16 cellular contexts compared by ENCODE assay signal in genomic region chr1:107153033-107153432, GRCh38. TPM values are rescaled to one million over a fixed set of nuclear protein-coding genes. Genes with fewer than 3 reads are reported as not detected.
DNase-seq lines count a peak whose midpoint lies in the region; ATAC-seq and TF ChIP-seq lines count a peak whose summit lies in the region.
"Had no signal": no experiment of that assay in that cellular context is flagged by ENCODE, and none has a peak within 500 bp of the region (broad histone marks: within the 10 kb centered on the region; RNA-seq: fewer than 3 reads in every experiment).

No MANE protein-coding gene starts in this region.

- H3K9me3 ChIP-seq in neural cell (ENCODE audit: low read length): no peaks in the 10 kb centered on the region
- H3K9me3 ChIP-seq: psoas muscle had no signal

- H3K9ac ChIP-seq in neural cell (ENCODE audit: low read length): no peak overlapping the region

- H3K9me2 ChIP-seq in neural cell (ENCODE audit: insufficient read depth, low read length): no peaks in the 10 kb centered on the region

- no peaks in the 10 kb centered on the region for H3K4me1 Mint-ChIP-seq in effector memory CD8-positive, alpha-beta T cell (ENCODE audit: low read depth in 2 of 2)
- H3K4me1 Mint-ChIP-seq: activated naive CD8-positive, alpha-beta T cell treated with anti-CD3 and anti-CD28 coated beads, Interleukin-2, amount 10 ng/mL, durations not matched to agents 7 days and 5 days; stimulated activated naive CD8-positive, alpha-beta T cell treated with anti-CD3 and anti-CD28 coated beads, Interleukin-15, amount 100 ng/mL, for 72 hours had no signal

- no peak overlapping the region for H2AFZ ChIP-seq in neural cell (ENCODE audit: low read depth, low read length)

- no peaks in the 10 kb centered on the region for H3K36me3 ChIP-seq in neural cell (ENCODE audit: insufficient read depth, low read length)

- H3K36me3 Mint-ChIP-seq in effector memory CD8-positive, alpha-beta T cell (ENCODE audit: insufficient read depth): no peaks in the 10 kb centered on the region
- H3K36me3 Mint-ChIP-seq: activated CD4-positive, alpha-beta memory T cell treated with anti-CD3 and anti-CD28 coated beads for 36 hours; activated naive CD8-positive, alpha-beta T cell treated with anti-CD3 and anti-CD28 coated beads, Interleukin-2, amount 10 ng/mL, durations not matched to agents 7 days and 5 days had no signal

- H3K27ac ChIP-seq in RWPE1 (no peak overlapping the region), neural cell (ENCODE audit: low read length) (no peak overlapping the region)
- H3K27ac ChIP-seq: psoas muscle had no signal

- no peaks in the 10 kb centered on the region for H4K20me1 ChIP-seq in neural cell (ENCODE audit: insufficient read depth)

- POLR2A ChIA-PET in RWPE1 (lab: Yijun Ruan, JAX; ENCODE audit: low non-redundant PET): no interaction called here

- TF ChIP-seq RAD21 in neural cell (conservative IDR thresholded peaks at IDR 0.05): peak; percentile 49

- peaks cover 13 to 17% of the 10 kb centered on the region in 2 donors for H3K27me3 Mint-ChIP-seq in effector memory CD8-positive, alpha-beta T cell

- TF ChIP-seq EP300 in neural cell (conservative IDR thresholded peaks at IDR 0.05; ENCODE audit: poor library complexity, severe bottlenecking): no peak

- H3K4me3 Mint-ChIP-seq in effector memory CD8-positive, alpha-beta T cell: no peak overlapping the region
- H3K4me3 Mint-ChIP-seq: activated CD4-positive, alpha-beta memory T cell treated with anti-CD3 and anti-CD28 coated beads for 36 hours; activated naive CD8-positive, alpha-beta T cell treated with anti-CD3 and anti-CD28 coated beads, Interleukin-2, amount 10 ng/mL, durations not matched to agents 7 days and 5 days; stimulated activated naive CD8-positive, alpha-beta T cell treated with anti-CD3 and anti-CD28 coated beads, Interleukin-15, amount 100 ng/mL, for 72 hours had no signal

- no peak overlapping the region for H3K4me3 ChIP-seq in neural cell (ENCODE audit: low read length)
- H3K4me3 ChIP-seq: psoas muscle had no signal

- DNase-seq in NCI-H748 (lab: John Stamatoyannopoulos, UW; ENCODE audit: unreplicated experiment): peak; percentile 51
- DNase-seq in NCI-H748 treated with DMSO at 0.1 percent for 48 hours (lab: John Stamatoyannopoulos, UW): no peak
- peak; percentile 21 for DNase-seq in KBM-7
- peak; percentile 57 for DNase-seq in RWPE1 (ENCODE audit: low spot score)
- no peak for DNase-seq in effector memory CD8-positive, alpha-beta T cell
- DNase-seq in dermis blood vessel endothelial cell: no peak
- DNase-seq in activated CD8-positive, alpha-beta memory T cell treated with anti-CD3 and anti-CD28 coated beads for 24 hours: no peak
- DNase-seq: activated CD4-positive, alpha-beta memory T cell treated with anti-CD3 and anti-CD28 coated beads for 36 hours; activated naive CD8-positive, alpha-beta T cell treated with anti-CD3 and anti-CD28 coated beads, Interleukin-2, amount 10 ng/mL, durations not matched to agents 7 days and 5 days; hippocampal formation; NCI-H1436 treated with DMSO at 0.1 percent for 48 hours; psoas muscle; stimulated activated CD4-positive, alpha-beta T cell treated with anti-CD3 and anti-CD28 coated beads, Interleukin-4, amount 100 ng/mL, for 1 hour; stimulated activated naive CD8-positive, alpha-beta T cell treated with anti-CD3 and anti-CD28 coated beads, Interleukin-15, amount 100 ng/mL, for 72 hours had no signal

- H3K27me3 ChIP-seq in neural cell (ENCODE audit: insufficient read depth, low read depth, low read length): no peaks in the 10 kb centered on the region

- no peaks in the 10 kb centered on the region for H3F3A ChIP-seq in neural cell (ENCODE audit: insufficient read depth, low read length, poor library complexity, severe bottlenecking)

- H3K79me2 ChIP-seq in neural cell (replicated peaks; ENCODE audit: insufficient read depth, low read length): no peaks in the 10 kb centered on the region

- no peak overlapping the region for H3K27ac Mint-ChIP-seq in effector memory CD8-positive, alpha-beta T cell
- H3K27ac Mint-ChIP-seq: activated CD4-positive, alpha-beta memory T cell treated with anti-CD3 and anti-CD28 coated beads for 36 hours; activated naive CD8-positive, alpha-beta T cell treated with anti-CD3 and anti-CD28 coated beads, Interleukin-2, amount 10 ng/mL, durations not matched to agents 7 days and 5 days had no signal

- TF ChIP-seq CTCF in RWPE1 (conservative IDR thresholded peaks at IDR 0.05; ENCODE audit: low read depth) (no peak), neural cell (IDR thresholded peaks at IDR 0.05; ENCODE audit: poor library complexity, severe bottlenecking) (peak; percentile 47)

- in situ Hi-C loops in KBM-7 (cut with MboI; ENCODE audit: low pct_unique_long_range_greater_than_20kb, low sequenced_read_pairs): no loop called here

- H3K9me3 Mint-ChIP-seq in effector memory CD8-positive, alpha-beta T cell: peaks cover 0 to 1% of the 10 kb centered on the region in 2 donors
- H3K9me3 Mint-ChIP-seq: activated CD4-positive, alpha-beta memory T cell treated with anti-CD3 and anti-CD28 coated beads for 36 hours; activated naive CD8-positive, alpha-beta T cell treated with anti-CD3 and anti-CD28 coated beads, Interleukin-2, amount 10 ng/mL, durations not matched to agents 7 days and 5 days; stimulated activated naive CD8-positive, alpha-beta T cell treated with anti-CD3 and anti-CD28 coated beads, Interleukin-15, amount 100 ng/mL, for 72 hours had no signal

- CTCF ChIA-PET in RWPE1 (lab: Yijun Ruan, JAX): no interaction called here

- ATAC-seq in effector memory CD8-positive, alpha-beta T cell (replicated peaks): no peak
- ATAC-seq: psoas muscle; stimulated activated naive CD8-positive, alpha-beta T cell treated with anti-CD3 and anti-CD28 coated beads, Interleukin-15, amount 100 ng/mL, for 72 hours had no signal

- no peak overlapping the region for H3K4me2 ChIP-seq in neural cell (ENCODE audit: low read length)

TF ChIP-seq in neural cell, 6 proteins besides CTCF, POLR2A, EP300 and RAD21:
- TF ChIP-seq TAF1 (IDR thresholded peaks at IDR 0.05; ENCODE audit: low read depth) (no peak), SMC3 (conservative IDR thresholded peaks at IDR 0.05; ENCODE audit: poor library complexity) (peak; percentile 50)

RNA-seq across cellular contexts. Expression of gene NTNG1, which starts 12.2 kb away (rescaled TPM):
- polyA plus RNA-seq in neural cell: 0.40 TPM in 1 of 2 replicates, not detected in the other
- 0.93 and 0.97 TPM in 2 replicates for polyA minus RNA-seq in neural cell
- under 0.01 and 0.05 TPM in 2 replicates for total RNA-seq in dermis blood vessel endothelial cell
- total RNA-seq: activated CD4-positive, alpha-beta memory T cell treated with anti-CD3 and anti-CD28 coated beads for 36 hours; mesenteric fat pad had no signal

Comparison
In these comparisons a context has a peak if more than half of its experiments do, and no peak if none do; other contexts are left out.
1. DNase-seq: peak in NCI-H748 (single experiment), KBM-7 (single experiment) and RWPE1 (single experiment); none in NCI-H748 treated with DMSO at 0.1 percent for 48 hours (single experiment), effector memory CD8-positive, alpha-beta T cell (0 of 3), dermis blood vessel endothelial cell (single experiment) and activated CD8-positive, alpha-beta memory T cell treated with anti-CD3 and anti-CD28 coated beads for 24 hours (single experiment).